ENCODE assay signal across 16 cellular contexts in genomic region chr22:48151641-48152040, GRCh38.
DNase-seq lines count a peak whose midpoint lies in the region; TF ChIP-seq lines count a peak whose summit lies in the region.
"Had no signal": no experiment of that assay in that cellular context is flagged by ENCODE, and none has a peak within 500 bp of the region (broad histone marks: within the 10 kb centered on the region; RNA-seq: fewer than 3 reads in every experiment).

No MANE protein-coding gene starts in this region.

- no peak overlapping the region for H3K4me3 ChIP-seq in DOHH2 (ENCODE audit: low read length)
- no peak overlapping the region for H3K4me3 ChIP-seq in Karpas-422 (ENCODE audit: low read length)
- H3K4me3 ChIP-seq in SU-DHL-6 (ENCODE audit: insufficient read depth, low read length, poor library complexity, severe bottlenecking): no peak overlapping the region
- no peak overlapping the region for H3K4me3 ChIP-seq in A673 (ENCODE audit: low read depth, low read length, poor library complexity, severe bottlenecking)
- H3K4me3 ChIP-seq: BLaER1 treated with 17β-estradiol and CSF1 and Interleukin-3, amounts not matched to agents 10 nM and 100 nM; GM23338; HAP-1 had no signal

- 0 out of 2 replicates have a peak overlapping the region, but pooled peaks have one; percentile 1 for H3K4me2 ChIP-seq in DOHH2 (ENCODE audit: low read length)
- H3K4me2 ChIP-seq in Karpas-422 (ENCODE audit: low read depth, low read length, poor library complexity, severe bottlenecking): peak overlapping the region; percentile 19
- H3K4me2 ChIP-seq in SU-DHL-6 (ENCODE audit: low read depth, low read length, poor library complexity, severe bottlenecking): peak overlapping the region; percentile 47
- H3K4me2 ChIP-seq: BLaER1 treated with 17β-estradiol and CSF1 and Interleukin-3, amounts not matched to agents 10 nM and 100 nM; GM23338 had no signal

- CTCF ChIA-PET in A673 (lab: Charles Lee): no interaction called here

- peaks cover 7% of the 10 kb centered on the region for H3K27me3 Mint-ChIP-seq in nephron progenitor cell (ENCODE audit: low read depth, poor library complexity)
- H3K27me3 Mint-ChIP-seq: CD4-positive, alpha-beta T cell had no signal

- H4K20me1 ChIP-seq in DOHH2 (ENCODE audit: control insufficient read depth, insufficient read depth, low read depth, low read length) (no peaks in the 10 kb centered on the region), Karpas-422 (ENCODE audit: insufficient read depth, low read depth, low read length) (no peaks in the 10 kb centered on the region), SU-DHL-6 (ENCODE audit: low read depth, low read length) (no peaks in the 10 kb centered on the region)

- H3K27ac Mint-ChIP-seq in nephron progenitor cell: no peak overlapping the region
- H3K27ac Mint-ChIP-seq: CD14-positive monocyte; CD4-positive, alpha-beta T cell; GM23338 had no signal

- no peak for DNase-seq in Karpas-422
- DNase-seq in NCI-H345 (lab: John Stamatoyannopoulos, UW): no peak
- no peak for DNase-seq in nephron progenitor cell
- DNase-seq in A673 (ENCODE audit: low spot score): no peak
- DNase-seq: BE2C; CD4-positive, alpha-beta T cell; CD8-positive, alpha-beta memory T cell; DMS 273 treated with DMSO at 0.1 percent for 48 hours; DMS79; GF-D8 had no signal

- no peak overlapping the region for H3K4me3 Mint-ChIP-seq in nephron progenitor cell
- H3K4me3 Mint-ChIP-seq: CD14-positive monocyte; CD4-positive, alpha-beta T cell; CD8-positive, alpha-beta memory T cell; GM23338 had no signal

- BruUV-seq in A673 (replicated peaks; lab: Mats Ljungman, UMichigan): no TSS peak

- peaks cover 15% of the 10 kb centered on the region for H3K4me1 ChIP-seq in DOHH2 (ENCODE audit: control insufficient read depth, low read length)
- peaks cover 26% of the 10 kb centered on the region for H3K4me1 ChIP-seq in Karpas-422 (ENCODE audit: low read length)
- H3K4me1 ChIP-seq in A673 (ENCODE audit: insufficient read depth, low read length, poor library complexity, severe bottlenecking): no peaks in the 10 kb centered on the region
- H3K4me1 ChIP-seq: BE2C, HAP-1 had no signal

- no peaks in the 10 kb centered on the region for H3K27me3 ChIP-seq in DOHH2 (ENCODE audit: control insufficient read depth, low read length)
- H3K27me3 ChIP-seq in Karpas-422 (ENCODE audit: low read length): no peaks in the 10 kb centered on the region
- no peaks in the 10 kb centered on the region for H3K27me3 ChIP-seq in SU-DHL-6 (ENCODE audit: low read length)
- peaks cover 14% of the 10 kb centered on the region for H3K27me3 ChIP-seq in A673 (replicated peaks; ENCODE audit: insufficient read depth, low read depth, low read length, poor library complexity)
- H3K27me3 ChIP-seq: BE2C; BLaER1 treated with 17β-estradiol and CSF1 and Interleukin-3, amounts not matched to agents 10 nM and 100 nM had no signal

- intact Hi-C loops in A673 (cut with micrococcal nuclease; ENCODE audit: unreplicated experiment): no loop called here

- POLR2A ChIA-PET in A673 (lab: Charles Lee; ENCODE audit: low non-redundant PET): no interaction called here

- H3K27ac ChIP-seq in DOHH2 (ENCODE audit: low read depth, low read length) (no peak overlapping the region), Karpas-422 (ENCODE audit: low read length) (no peak overlapping the region), SU-DHL-6 (ENCODE audit: low read depth, low read length) (no peak overlapping the region), A673 (ENCODE audit: low read depth, low read length, poor library complexity, severe bottlenecking) (no peak overlapping the region)
- H3K27ac ChIP-seq: BLaER1 treated with 17β-estradiol and CSF1 and Interleukin-3, amounts not matched to agents 10 nM and 100 nM had no signal

- no peaks in the 10 kb centered on the region for H3K36me3 Mint-ChIP-seq in nephron progenitor cell (ENCODE audit: low read depth)
- H3K36me3 Mint-ChIP-seq: CD14-positive monocyte; CD8-positive, alpha-beta memory T cell had no signal

- no peaks in the 10 kb centered on the region for H3K9me3 ChIP-seq in DOHH2 (ENCODE audit: control insufficient read depth, insufficient read depth, low read length)
- no peaks in the 10 kb centered on the region for H3K9me3 ChIP-seq in Karpas-422 (ENCODE audit: low read length)
- H3K9me3 ChIP-seq in SU-DHL-6 (ENCODE audit: insufficient read depth, low read length): no peaks in the 10 kb centered on the region
- no peaks in the 10 kb centered on the region for H3K9me3 ChIP-seq in A673 (ENCODE audit: low read depth, low read length, poor library complexity, severe bottlenecking)
- H3K9me3 ChIP-seq: BLaER1 treated with 17β-estradiol and CSF1 and Interleukin-3, amounts not matched to agents 10 nM and 100 nM; HAP-1 had no signal

- H2AFZ ChIP-seq in Karpas-422 (ENCODE audit: low read length): no peak overlapping the region
- H2AFZ ChIP-seq in SU-DHL-6 (ENCODE audit: low read depth, low read length, severe bottlenecking): peak overlapping the region; percentile 32
- H2AFZ ChIP-seq: GM23338 had no signal

- TF ChIP-seq CTCF in DOHH2 (IDR thresholded peaks at IDR 0.05; ENCODE audit: low read depth, low read length, poor library complexity, severe bottlenecking): no peak
- no peak for TF ChIP-seq CTCF in SU-DHL-6 (IDR thresholded peaks at IDR 0.05; ENCODE audit: insufficient read depth, low read length, poor library complexity, severe bottlenecking)
- no peak for TF ChIP-seq CTCF in nephron progenitor cell (IDR thresholded peaks at IDR 0.05)
- TF ChIP-seq CTCF in A673 (conservative IDR thresholded peaks at IDR 0.05; ENCODE audit: low read depth, low read length): no peak

- H3K9me2 ChIP-seq in DOHH2 (replicated peaks; ENCODE audit: control insufficient read depth, low read length): no peaks in the 10 kb centered on the region
- no peaks in the 10 kb centered on the region for H3K9me2 ChIP-seq in Karpas-422 (replicated peaks; ENCODE audit: insufficient read depth, low read length)
- no peaks in the 10 kb centered on the region for H3K9me2 ChIP-seq in SU-DHL-6 (replicated peaks; ENCODE audit: insufficient read depth, low read length)

- H3K9me3 Mint-ChIP-seq in nephron progenitor cell: no peaks in the 10 kb centered on the region
- H3K9me3 Mint-ChIP-seq: CD4-positive, alpha-beta T cell; GM23338 had no signal

- H3F3A ChIP-seq in DOHH2 (ENCODE audit: control insufficient read depth, insufficient read depth): no peaks in the 10 kb centered on the region
- H3F3A ChIP-seq in SU-DHL-6 (ENCODE audit: insufficient read depth): no peaks in the 10 kb centered on the region

- peaks cover 24% of the 10 kb centered on the region for H3K4me1 Mint-ChIP-seq in nephron progenitor cell
- H3K4me1 Mint-ChIP-seq: CD14-positive monocyte; CD8-positive, alpha-beta memory T cell had no signal

- H3K79me2 ChIP-seq in DOHH2 (ENCODE audit: control insufficient read depth, low read length): no peaks in the 10 kb centered on the region
- H3K79me2 ChIP-seq in Karpas-422 (ENCODE audit: low read length): no peaks in the 10 kb centered on the region
- no peaks in the 10 kb centered on the region for H3K79me2 ChIP-seq in SU-DHL-6 (ENCODE audit: insufficient read depth, low read length)

- no peaks in the 10 kb centered on the region for H3K36me3 ChIP-seq in DOHH2 (ENCODE audit: control insufficient read depth, low read length)
- no peaks in the 10 kb centered on the region for H3K36me3 ChIP-seq in Karpas-422 (ENCODE audit: insufficient read depth, low read length)
- H3K36me3 ChIP-seq in SU-DHL-6 (ENCODE audit: low read length): no peaks in the 10 kb centered on the region
- H3K36me3 ChIP-seq in A673 (ENCODE audit: insufficient read depth, low read length, poor library complexity, severe bottlenecking): no peaks in the 10 kb centered on the region
- H3K36me3 ChIP-seq: BE2C; BLaER1 treated with 17β-estradiol and CSF1 and Interleukin-3, amounts not matched to agents 10 nM and 100 nM; HAP-1 had no signal

- H3K9ac ChIP-seq in Karpas-422 (ENCODE audit: low read length) (no peak overlapping the region), SU-DHL-6 (ENCODE audit: low read length) (no peak overlapping the region)
- H3K9ac ChIP-seq: BLaER1 treated with 17β-estradiol and CSF1 and Interleukin-3, amounts not matched to agents 10 nM and 100 nM had no signal
